Comparison of ENCODE assay signal across 12 cellular contexts in the genomic region with DNA sequence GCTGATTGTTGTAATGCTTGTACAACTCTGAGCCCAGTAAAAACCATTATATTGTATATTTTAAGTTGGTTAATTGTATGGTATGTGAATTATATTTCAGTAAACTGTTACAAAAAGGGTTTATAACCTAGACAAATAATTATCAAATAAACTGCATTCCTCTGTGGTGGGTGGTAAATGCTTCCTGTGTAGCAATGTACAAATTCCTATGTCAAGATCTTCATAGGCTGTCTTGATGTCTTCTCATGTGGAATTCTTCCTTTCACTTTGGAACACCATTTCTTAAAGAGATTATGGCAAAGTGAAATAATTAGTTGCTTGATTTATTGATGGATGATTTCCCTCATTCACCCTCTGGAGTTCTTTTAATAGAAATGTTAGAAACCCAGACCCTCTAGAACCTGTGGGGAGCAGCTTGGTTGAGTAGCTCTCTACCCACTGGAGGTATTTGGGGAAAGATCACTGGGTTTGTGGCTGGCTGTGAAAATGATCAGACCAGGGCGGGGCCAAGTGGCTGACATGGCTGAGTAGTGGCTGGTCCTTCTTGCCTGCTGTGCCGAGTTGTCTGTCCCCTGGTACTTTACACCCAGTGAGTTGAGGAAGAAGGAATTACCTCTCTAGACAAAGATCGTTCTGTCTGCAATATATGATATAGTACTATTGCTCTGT. TPM values are rescaled to one million over a fixed set of nuclear protein-coding genes. Genes with fewer than 3 reads are reported as not detected.
DNase-seq lines count a peak whose midpoint lies in the region; ATAC-seq and TF ChIP-seq lines count a peak whose summit lies in the region.
"Had no signal": no experiment of that assay in that cellular context is flagged by ENCODE, and none has a peak within 500 bp of the region (broad histone marks: within the 10 kb centered on the region; RNA-seq: fewer than 3 reads in every experiment).

No MANE protein-coding gene starts in this region.

- peaks cover 33% of the 10 kb centered on the region for H3F3A ChIP-seq in GM23248 (ENCODE audit: insufficient read depth)

- DNase-seq in EH (ENCODE audit: low read depth) = peak; percentile 74
- no peak for DNase-seq in GM23248
- no peak for DNase-seq in T-cell
- no peak for DNase-seq in naive B cell
- no peak for DNase-seq in NCI-H2227 (lab: John Stamatoyannopoulos, UW; ENCODE audit: unreplicated experiment)
- no peak for DNase-seq in body of pancreas
- DNase-seq: activated naive CD4-positive, alpha-beta T cell treated with Interleukin-2 at 50 U/mL for 16 hours; effector CD8-positive, alpha-beta T cell; GF-D8; substantia nigra had no signal

- CTCF ChIA-PET in T-cell (lab: Charles Lee) = interaction anchor here (0.5 to 2.7 kb wide), 8 partner anchors 12 to 1392 kb away, joined by 3 to 8 read pairs (median 3); no protein-coding TSS in a partner anchor

- H3K27ac Mint-ChIP-seq in T-cell (peak overlapping the region; percentile 89 to 93), naive B cell (peak overlapping the region; percentile 68 to 94 (median 91))

- no peaks in the 10 kb centered on the region for H3K27me3 Mint-ChIP-seq in T-cell
- no peaks in the 10 kb centered on the region for H3K27me3 Mint-ChIP-seq in naive B cell

- H3K27me3 ChIP-seq in GM23248 (replicated peaks; ENCODE audit: insufficient read depth) (no peaks in the 10 kb centered on the region), body of pancreas (no peaks in the 10 kb centered on the region)

- TF ChIP-seq POLR2A in body of pancreas (IDR thresholded peaks at IDR 0.05) = no peak

- H3K36me3 Mint-ChIP-seq in T-cell (peaks cover 13% of the 10 kb centered on the region), naive B cell (peaks cover 0 to 18% of the 10 kb centered on the region in 2 donors)

- in situ Hi-C loops in GM23248 (cut with MboI) = loop anchor here (10.0 to 25.0 kb wide), 2 partner anchors 107 to 344 kb away; no protein-coding TSS in a partner anchor

- no peaks in the 10 kb centered on the region for H3K9me2 ChIP-seq in GM23248 (ENCODE audit: insufficient read depth)

- intact Hi-C loops in body of pancreas (cut with DNase I) = no loop called here

- 98 to 100% methylated on average over 3 of the region's 3 CpGs for WGBS in GM23248 (ENCODE audit: low coverage in 1 of 2, low lambda C conversion rate in 2 of 2, missing lambda C conversion rate in 2 of 2), 2 experiments
- 74 to 92% methylated on average over 3 of the region's 3 CpGs for WGBS in body of pancreas, 2 donors

- peaks cover 16% of the 10 kb centered on the region for H3K79me2 ChIP-seq in GM23248 (ENCODE audit: insufficient read depth)

- H3K36me3 ChIP-seq in GM23248 (ENCODE audit: low read depth) = no peaks in the 10 kb centered on the region
- H3K36me3 ChIP-seq in body of pancreas (replicated peaks in 1 of 2; ENCODE audit: insufficient read depth in 1 of 2, low read depth in 2 of 2) = no peaks in the 10 kb centered on the region

- ATAC-seq in T-cell (replicated peaks in 1 of 4) (no peak), naive B cell (ENCODE audit: low read depth in 2 of 2) (no peak), HG03196 (IDR thresholded peaks at IDR 0.05; ENCODE audit: unreplicated experiment) (no peak), body of pancreas (no peak), HG02642 (IDR thresholded peaks at IDR 0.05; ENCODE audit: poor library complexity, unreplicated experiment) (no peak)

- peak overlapping the region; percentile 42 for H3K27ac ChIP-seq in GM23248
- H3K27ac ChIP-seq in body of pancreas = no peak overlapping the region

- H3K4me3 ChIP-seq in GM23248 (no peak overlapping the region), body of pancreas (no peak overlapping the region)

- H4K20me1 ChIP-seq in GM23248 (ENCODE audit: insufficient read depth) = no peaks in the 10 kb centered on the region

- peaks cover 42% of the 10 kb centered on the region for H3K4me1 ChIP-seq in GM23248 (ENCODE audit: insufficient read depth)
- H3K4me1 ChIP-seq in body of pancreas = peaks cover 35% of the 10 kb centered on the region

- no peaks in the 10 kb centered on the region for H3K9me3 ChIP-seq in GM23248 (ENCODE audit: low read depth)
- H3K9me3 ChIP-seq in body of pancreas = no peaks in the 10 kb centered on the region

- POLR2A ChIA-PET in T-cell (lab: Charles Lee) = interaction anchor here in 1 of 2 donors (1.6 kb wide), 1 partner anchor 12 kb away, joined by 8 read pairs; no protein-coding TSS in a partner anchor

- H3K4me1 Mint-ChIP-seq in T-cell (peaks cover 78 to 91% (median 83%) of the 10 kb centered on the region in 3 donors), naive B cell (peaks cover 85 to 98% (median 97%) of the 10 kb centered on the region in 3 donors)

- peak overlapping the region in 1 of 3 donors; percentile 32 for H3K4me3 Mint-ChIP-seq in T-cell
- H3K4me3 Mint-ChIP-seq in naive B cell = peak overlapping the region in 7 of 8 donors; percentile 17 to 83 (median 76)

- H3K9me3 Mint-ChIP-seq in T-cell (peaks cover 0 to 18% (median 9%) of the 10 kb centered on the region in 3 donors), naive B cell (peaks cover 2 to 13% (median 9%) of the 10 kb centered on the region in 7 donors)

- TF ChIP-seq CTCF in body of pancreas (IDR thresholded peaks at IDR 0.05) = no peak

- H2AFZ ChIP-seq in GM23248 = no peak overlapping the region

- H3K4me2 ChIP-seq in GM23248 (ENCODE audit: unreplicated experiment) = peak overlapping the region; percentile 42

- no peak overlapping the region for H3K9ac ChIP-seq in GM23248

RNA-seq across cellular contexts. Expression of a gene that starts 22.4 kb away (rescaled TPM):
- total RNA-seq in GM23248 (2014; rRNA removed; shearing (Covaris generic)) = 15.9 and 23.1 TPM in 2 replicates
- polyA plus RNA-seq in GM23248 (2016; fragmentation: Nextera tagmentation; extraction: Ambion mirVana) (1.8 and 4.9 TPM in 2 replicates), naive B cell (ENCODE audit: low read depth in 6 of 6) (10 to 100 TPM in 5 of 6 donors, 1 to 10 TPM in 1; 9.7 to 41.3 (median 29.6) TPM)
- total RNA-seq in T-cell (10 to 100 TPM; 61.1 to 94.9 (median 81.8) TPM), body of pancreas (10 to 100 TPM; 15.8 to 16.3 TPM)
